ENCODE assay signal across 10 cellular contexts in genomic region chr16:24309222-24309905, GRCh38. TPM values are rescaled to one million over a fixed set of nuclear protein-coding genes. Genes with fewer than 3 reads are reported as not detected.
A peak's percentile ranks its signal among the peaks of the same experiment; 100 is the strongest.
DNase-seq lines count a peak whose midpoint lies in the region; ATAC-seq, FAIRE-seq and TF ChIP-seq lines count a peak whose summit lies in the region.
"Had no signal": no experiment of that assay in that cellular context is flagged by ENCODE, and none has a peak within 500 bp of the region (broad histone marks: within the 10 kb centered on the region; RNA-seq: fewer than 3 reads in every experiment).

No MANE protein-coding gene starts in this region.

- WGBS in mesendoderm (ENCODE audit: extremely low coverage, insufficient coverage, low lambda C conversion rate), result no CpG with 5 or more reads among the region's 7 CpGs

- no peak overlapping the region for H4K5ac ChIP-seq in mesendoderm (ENCODE audit: low read length)

- H3K18ac ChIP-seq in mesendoderm (ENCODE audit: low read length), result no peak overlapping the region

- H2AK5ac ChIP-seq in mesendoderm (ENCODE audit: low read length), result no peak overlapping the region

- no peaks in the 10 kb centered on the region for H3K4me1 ChIP-seq in mesendoderm (ENCODE audit: control insufficient read depth, low read depth, low read length)

- no peak overlapping the region for H3K27ac ChIP-seq in mesendoderm (ENCODE audit: low read depth, low read length)
- H3K27ac ChIP-seq: HL-60 had no signal

- DNase-seq in activated CD4-positive, alpha-beta T cell treated with anti-CD3 and anti-CD28 coated beads for 24 hours (ENCODE audit: low read depth in 2 of 2), result peak; percentile 2 to 31
- no peak for DNase-seq in activated CD4-positive, alpha-beta T cell treated with anti-CD3 and anti-CD28 coated beads for 1 hour
- DNase-seq in NCI-H2029 treated with DMSO at 0.1 percent for 48 hours (lab: John Stamatoyannopoulos, UW), result peak; percentile 60
- peak; percentile 24 for DNase-seq in bronchial epithelial cell (ENCODE audit: low read depth)
- peak; percentile 79 for DNase-seq in stimulated activated CD4-positive, alpha-beta T cell treated with anti-CD3 and anti-CD28 coated beads, Interleukin-1b, Interleukin-23, amount 100 ng/mL, for 48 hours
- DNase-seq in mesendoderm, result no peak
- no peak for DNase-seq in T-helper 9 cell
- DNase-seq: NCI-H526 had no signal

- no peak overlapping the region for H3K56ac ChIP-seq in mesendoderm (ENCODE audit: low read length)

- no peak overlapping the region for H3K23ac ChIP-seq in mesendoderm (ENCODE audit: low read length)

- no peak overlapping the region for H2BK15ac ChIP-seq in mesendoderm (replicated peaks; ENCODE audit: low read depth)

- no peak overlapping the region for H3K4ac ChIP-seq in mesendoderm (ENCODE audit: low read depth, low read length)

- H2BK5ac ChIP-seq in mesendoderm (ENCODE audit: low read length), result no peak overlapping the region

- H3K4me3 ChIP-seq in bronchial epithelial cell (ENCODE audit: low read depth, low read length) (no peak overlapping the region), mesendoderm (ENCODE audit: low read length) (no peak overlapping the region)

- no peak overlapping the region for H2BK120ac ChIP-seq in mesendoderm (ENCODE audit: low read depth, low read length)

- no peaks in the 10 kb centered on the region for H3K79me1 ChIP-seq in mesendoderm (ENCODE audit: low read length)

- H3K9ac ChIP-seq in mesendoderm (ENCODE audit: low read length), result no peak overlapping the region

- no peaks in the 10 kb centered on the region for H3K27me3 ChIP-seq in bronchial epithelial cell (ENCODE audit: control insufficient read depth, insufficient read depth, low read length)
- no peaks in the 10 kb centered on the region for H3K27me3 ChIP-seq in mesendoderm (ENCODE audit: insufficient read depth, low read length, poor library complexity)

- no peak overlapping the region for H4K8ac ChIP-seq in mesendoderm (ENCODE audit: low read depth, low read length)

- H3K36me3 ChIP-seq in bronchial epithelial cell (ENCODE audit: control insufficient read depth, insufficient read depth, low read length), result no peaks in the 10 kb centered on the region
- H3K36me3 ChIP-seq in mesendoderm (ENCODE audit: control insufficient read depth, insufficient read depth, low read length), result no peaks in the 10 kb centered on the region

- no peak for FAIRE-seq in bronchial epithelial cell (lab: Jason Lieb, UNC)

- ATAC-seq in HG02588 (IDR thresholded peaks at IDR 0.05; ENCODE audit: unreplicated experiment), result no peak

- no peaks in the 10 kb centered on the region for H3K79me2 ChIP-seq in mesendoderm (ENCODE audit: control insufficient read depth, insufficient read depth, low read length)

- no peak for TF ChIP-seq CTCF in bronchial epithelial cell (IDR thresholded peaks at IDR 0.05; ENCODE audit: insufficient read depth, low read length, severe bottlenecking)

- H3K4me2 ChIP-seq in mesendoderm (ENCODE audit: low read length), result no peak overlapping the region

RNA-seq across cellular contexts. Expression of gene CACNG3, which starts 53.2 kb away (rescaled TPM):
- not detected in 2 replicates for total RNA-seq in bronchial epithelial cell
- not detected for polyA plus RNA-seq in mesendoderm (2013, experiment 1 of 2)
- polyA plus RNA-seq in mesendoderm (2013, experiment 2 of 2), result not detected

Comparison
In these comparisons a context has a peak if more than half of its experiments do, and no peak if none do; other contexts are left out.
1. DNase-seq: peak in activated CD4-positive, alpha-beta T cell treated with anti-CD3 and anti-CD28 coated beads for 24 hours (2 of 2), NCI-H2029 treated with DMSO at 0.1 percent for 48 hours (single experiment), bronchial epithelial cell (single experiment) and stimulated activated CD4-positive, alpha-beta T cell treated with anti-CD3 and anti-CD28 coated beads, Interleukin-1b, Interleukin-23, amount 100 ng/mL, for 48 hours (single experiment); none in activated CD4-positive, alpha-beta T cell treated with anti-CD3 and anti-CD28 coated beads for 1 hour (single experiment), mesendoderm (single experiment) and T-helper 9 cell (single experiment).